Comparison of ENCODE assay signal across 16 cellular contexts in genomic region chr22:50205781-50206569, GRCh38. TPM values are rescaled to one million over a fixed set of nuclear protein-coding genes. Genes with fewer than 3 reads are reported as not detected.
DNase-seq lines count a peak whose midpoint lies in the region; TF ChIP-seq lines count a peak whose summit lies in the region.
"Had no signal": no experiment of that assay in that cellular context is flagged by ENCODE, and none has a peak within 500 bp of the region (broad histone marks: within the 10 kb centered on the region; RNA-seq: fewer than 3 reads in every experiment).

No MANE protein-coding gene starts in this region.

- H3K4me3 ChIP-seq in Karpas-422 (ENCODE audit: low read length) = no peak overlapping the region; the same call in 1 of the 2 replicates
- H3K4me3 ChIP-seq in dorsolateral prefrontal cortex = no peak overlapping the region
- H3K4me3 ChIP-seq in BE2C (ENCODE audit: low read depth, low read length) = no peak overlapping the region
- no peak overlapping the region for H3K4me3 ChIP-seq in uterus
- H3K4me3 ChIP-seq: upper lobe of right lung had no signal

- H3K9ac ChIP-seq in Karpas-422 (ENCODE audit: low read length) = 0 out of 2 replicates have a peak overlapping the region, but pooled peaks have one; percentile 42

- H3K4me1 ChIP-seq in Karpas-422 (ENCODE audit: low read length) (peaks cover 75% of the 10 kb centered on the region), BE2C (peaks cover 6% of the 10 kb centered on the region), uterus (peaks cover 0 to 9% of the 10 kb centered on the region in 2 donors)
- H3K4me1 ChIP-seq: Caco-2 had no signal

- no peaks in the 10 kb centered on the region for H3K9me2 ChIP-seq in Karpas-422 (replicated peaks; ENCODE audit: insufficient read depth, low read length)

- peaks cover 13% of the 10 kb centered on the region; the same call in 1 of the 2 replicates for H3K36me3 ChIP-seq in Karpas-422 (ENCODE audit: insufficient read depth, low read length)
- peaks cover 49% of the 10 kb centered on the region for H3K36me3 ChIP-seq in BE2C
- no peaks in the 10 kb centered on the region for H3K36me3 ChIP-seq in uterus

- H3K79me2 ChIP-seq in Karpas-422 (ENCODE audit: low read length) = peaks cover 40% of the 10 kb centered on the region

- H3K27ac ChIP-seq in Karpas-422 (ENCODE audit: low read length) (peak overlapping the region; percentile 87), dorsolateral prefrontal cortex (peak overlapping the region in 32 of 59 donors; percentile 0 to 78 (median 38)), uterus (no peak overlapping the region)
- H3K27ac ChIP-seq: brain microvascular endothelial cell, upper lobe of right lung had no signal

- no peak for DNase-seq in Karpas-422
- DNase-seq in dorsolateral prefrontal cortex = no peak
- DNase-seq in nephron progenitor cell = no peak
- DNase-seq in BE2C = no peak
- no peak for DNase-seq in uterus
- DNase-seq in stimulated activated CD4-positive, alpha-beta T cell treated with anti-CD3 and anti-CD28 coated beads, Interleukin-4, amount 100 ng/mL, for 4 hours = no peak
- DNase-seq: activated naive CD8-positive, alpha-beta T cell treated with anti-CD3 and anti-CD28 coated beads, Interleukin-2, amount 10 ng/mL, durations not matched to agents 7 days and 5 days; AML-193; cortex of kidney; NCI-H1092 treated with DMSO at 0.1 percent for 48 hours; NCI-H2081; NCI-H510A; RPMI8226 had no signal

- H3K27me3 ChIP-seq in Karpas-422 (ENCODE audit: low read length) (no peaks in the 10 kb centered on the region), dorsolateral prefrontal cortex (no peaks in the 10 kb centered on the region), BE2C (no peaks in the 10 kb centered on the region), uterus (no peaks in the 10 kb centered on the region)
- H3K27me3 ChIP-seq: brain microvascular endothelial cell, upper lobe of right lung had no signal

- H3K4me1 Mint-ChIP-seq in nephron progenitor cell = peaks cover 36% of the 10 kb centered on the region

- intact Hi-C loops in dorsolateral prefrontal cortex (cut with DNase I) = loop anchor here in 1 of 2 donors (10.0 kb wide), 1 partner anchor 271 kb away; no protein-coding TSS in a partner anchor
- intact Hi-C loops in uterus (cut with DNase I; ENCODE audit: low total_unique reads) = loop anchor here (10.0 kb wide), 1 partner anchor 281 kb away; no protein-coding TSS in a partner anchor

- H3K9me3 ChIP-seq in Karpas-422 (ENCODE audit: low read length) = no peaks in the 10 kb centered on the region
- H3K9me3 ChIP-seq in BE2C = no peaks in the 10 kb centered on the region
- no peaks in the 10 kb centered on the region for H3K9me3 ChIP-seq in uterus
- H3K9me3 ChIP-seq: Caco-2, upper lobe of right lung had no signal

- no peak overlapping the region for H3K4me3 Mint-ChIP-seq in nephron progenitor cell
- H3K4me3 Mint-ChIP-seq: activated naive CD8-positive, alpha-beta T cell treated with anti-CD3 and anti-CD28 coated beads, Interleukin-2, amount 10 ng/mL, durations not matched to agents 7 days and 5 days had no signal

- TF ChIP-seq CTCF in dorsolateral prefrontal cortex (IDR thresholded peaks at IDR 0.05 in 54 of 56, conservative IDR thresholded peaks at IDR 0.05 in 2 of 56; ENCODE audit: low read depth in 1 of 56, partially characterized antibody in 56 of 56) = no peak
- TF ChIP-seq CTCF in nephron progenitor cell (IDR thresholded peaks at IDR 0.05) = no peak
- TF ChIP-seq CTCF in BE2C (IDR thresholded peaks at IDR 0.05; ENCODE audit: low read depth, low read length) = no peak
- TF ChIP-seq CTCF in uterus (IDR thresholded peaks at IDR 0.05) = no peak

- peaks cover 7% of the 10 kb centered on the region; the same call in 1 of the 2 replicates for H4K20me1 ChIP-seq in Karpas-422 (ENCODE audit: insufficient read depth, low read depth, low read length)

- H3K27ac Mint-ChIP-seq in nephron progenitor cell = peak overlapping the region; percentile 84
- H3K27ac Mint-ChIP-seq: activated naive CD8-positive, alpha-beta T cell treated with anti-CD3 and anti-CD28 coated beads, Interleukin-2, amount 10 ng/mL, durations not matched to agents 7 days and 5 days had no signal

- H3K4me2 ChIP-seq in Karpas-422 (ENCODE audit: low read depth, low read length, poor library complexity, severe bottlenecking) = peak overlapping the region; percentile 30

- H2AFZ ChIP-seq in Karpas-422 (ENCODE audit: low read length) = no peak overlapping the region

- peaks cover 47% of the 10 kb centered on the region for H3K36me3 Mint-ChIP-seq in nephron progenitor cell (ENCODE audit: low read depth)

- TF ChIP-seq POLR2A in uterus (IDR thresholded peaks at IDR 0.05) = no peak

- peaks cover 14% of the 10 kb centered on the region for H3K9me3 Mint-ChIP-seq in nephron progenitor cell
- H3K9me3 Mint-ChIP-seq: activated naive CD8-positive, alpha-beta T cell treated with anti-CD3 and anti-CD28 coated beads, Interleukin-2, amount 10 ng/mL, durations not matched to agents 7 days and 5 days had no signal

- H3K27me3 Mint-ChIP-seq in nephron progenitor cell (ENCODE audit: low read depth, poor library complexity) = no peaks in the 10 kb centered on the region
- H3K27me3 Mint-ChIP-seq: activated naive CD8-positive, alpha-beta T cell treated with anti-CD3 and anti-CD28 coated beads, Interleukin-2, amount 10 ng/mL, durations not matched to agents 7 days and 5 days had no signal

RNA-seq across cellular contexts. Expression of gene SELENOO, which starts 5.2 kb away (rescaled TPM):
- total RNA-seq in Karpas-422 (2014; rRNA removed; shearing (Covaris generic); ENCODE audit: low replicate concordance) = 20.0 and 64.1 TPM in 2 replicates
- total RNA-seq in dorsolateral prefrontal cortex (10 to 100 TPM; 21.8 to 41.6 (median 30.1) TPM), uterus (10 to 100 TPM in 2 of 4 donors, 1 to 10 TPM in 2; 1.5 to 22.1 (median 10.0) TPM)
- 55.3 TPM for polyA plus RNA-seq in BE2C (2012; ENCODE audit: insufficient read depth, insufficient read length, low read depth)

RNA-seq across cellular contexts. Expression of gene TRABD, which starts 20.3 kb away (rescaled TPM):
- total RNA-seq in Karpas-422 (2014; rRNA removed; shearing (Covaris generic); ENCODE audit: low replicate concordance) = 46.7 and 117 TPM in 2 replicates
- 10 to 100 TPM in 119 of 120 experiments, 1 to 10 TPM in 1; 8.2 to 34.3 (median 18.0) TPM for total RNA-seq in dorsolateral prefrontal cortex
- polyA plus RNA-seq in BE2C (2012; ENCODE audit: insufficient read depth, insufficient read length, low read depth) = 126 TPM
- 10 to 100 TPM in 3 of 4 donors, 1 to 10 TPM in 1; 9.5 to 37.3 (median 15.0) TPM for total RNA-seq in uterus

RNA-seq across cellular contexts. Expression of gene PANX2, which starts 35.4 kb away (rescaled TPM):
- total RNA-seq in Karpas-422 (2014; rRNA removed; shearing (Covaris generic); ENCODE audit: low replicate concordance) = not detected in 2 replicates
- total RNA-seq in dorsolateral prefrontal cortex (10 to 100 TPM; 14.2 to 93.7 (median 47.5) TPM), uterus (under 1 TPM in 2 of 4 donors, not detected in 2; 0.35 to 0.43 TPM)
- polyA plus RNA-seq in BE2C (2012; ENCODE audit: insufficient read depth, insufficient read length, low read depth) = 0.14 TPM

RNA-seq across cellular contexts. Expression of gene TUBGCP6, which starts 38.8 kb away (rescaled TPM):
- 16.9 and 32.5 TPM in 2 replicates for total RNA-seq in Karpas-422 (2014; rRNA removed; shearing (Covaris generic); ENCODE audit: low replicate concordance)
- total RNA-seq in dorsolateral prefrontal cortex (10 to 100 TPM; 40.5 to 94.4 (median 60.7) TPM), uterus (10 to 100 TPM; 19.1 to 52.2 (median 40.7) TPM)
- 80.6 TPM for polyA plus RNA-seq in BE2C (2012; ENCODE audit: insufficient read depth, insufficient read length, low read depth)

RNA-seq across cellular contexts. Expression of gene HDAC10, which starts 45.1 kb away (rescaled TPM):
- 42.3 and 89.8 TPM in 2 replicates for total RNA-seq in Karpas-422 (2014; rRNA removed; shearing (Covaris generic); ENCODE audit: low replicate concordance)
- total RNA-seq in dorsolateral prefrontal cortex = 10 to 100 TPM; 20.2 to 75.9 (median 39.0) TPM
- polyA plus RNA-seq in BE2C (2012; ENCODE audit: insufficient read depth, insufficient read length, low read depth) = 151 TPM
- 10 to 100 TPM in 3 of 4 donors, 1 to 10 TPM in 1; 1.2 to 40.5 (median 20.6) TPM for total RNA-seq in uterus

Comparison
In these comparisons a context has a peak if more than half of its experiments do, and no peak if none do; other contexts are left out.
1. H3K27ac ChIP-seq: peak in Karpas-422 (single experiment) and dorsolateral prefrontal cortex (32 of 59); none in uterus (0 of 2).
2. RNA of gene PANX2, which starts 35.4 kb away (total RNA-seq): 14.2 to 93.7 TPM in dorsolateral prefrontal cortex; 0.35 to 0.43 TPM in uterus and not detected in Karpas-422; every median in the first group is over 10 times any median in the second.